Comparison of ENCODE assay signal across 31 cellular contexts in genomic region chr3:165827883-165828282, GRCh38. TPM values are rescaled to one million over a fixed set of nuclear protein-coding genes. Genes with fewer than 3 reads are reported as not detected.
"Had no signal": no experiment of that assay in that cellular context is flagged by ENCODE, and none has a peak within 500 bp of the region (broad histone marks: within the 10 kb centered on the region; RNA-seq: fewer than 3 reads in every experiment).

No MANE protein-coding gene starts in this region.

- ATAC-seq: activated naive CD8-positive, alpha-beta T cell treated with anti-CD3 and anti-CD28 coated beads, Interleukin-2, amount 50 U/mL, for 24 hours; activated T-cell treated with anti-CD3 and anti-CD28 coated beads, Interleukin-2, amount 50 U/mL, for 4 hours; activated T-helper 17 cell treated with anti-CD3 and anti-CD28 coated beads, Interleukin-2, amount 50 U/mL, for 72 hours; foreskin keratinocyte; heart left ventricle; natural killer cell; right cardiac atrium; stimulated activated naive CD8-positive, alpha-beta T cell treated with anti-CD3 and anti-CD28 coated beads, Interleukin-15, Interleukin-2, amounts not matched to agents 100 U/mL and 50 U/mL, for 24 hours had no signal

- H3K27ac ChIP-seq: breast epithelium, foreskin keratinocyte, heart left ventricle, left ventricle myocardium inferior, spleen, testis, transverse colon, VCaP had no signal

- H3K4me3 Mint-ChIP-seq: activated naive CD4-positive, alpha-beta T cell treated with anti-CD3 and anti-CD28 coated beads, Interleukin-2, amount 50 U/mL, for 24 hours; activated naive CD8-positive, alpha-beta T cell treated with anti-CD3 and anti-CD28 coated beads, Interleukin-2, amount 50 U/mL, for 24 hours; activated T-cell treated with anti-CD3 and anti-CD28 coated beads, Interleukin-2, amount 50 U/mL, for 4 hours; activated T-helper 17 cell treated with anti-CD3 and anti-CD28 coated beads, Interleukin-2, amount 50 U/mL, for 72 hours; central memory CD8-positive, alpha-beta T cell; dendritic cell treated with granulocyte-macrophage colony-stimulating factor and Interleukin-4, amounts not matched to agents 40 ng/mL and 50 ng/mL, for 4 days; natural killer cell had no signal

- H3K36me3 Mint-ChIP-seq: activated naive CD4-positive, alpha-beta T cell treated with anti-CD3 and anti-CD28 coated beads, Interleukin-2, amount 50 U/mL, for 24 hours; natural killer cell had no signal

- H3K27ac Mint-ChIP-seq: activated naive CD4-positive, alpha-beta T cell treated with anti-CD3 and anti-CD28 coated beads, Interleukin-2, amount 50 U/mL, for 24 hours; activated naive CD8-positive, alpha-beta T cell treated with anti-CD3 and anti-CD28 coated beads, Interleukin-2, amount 50 U/mL, for 24 hours; activated T-helper 17 cell treated with anti-CD3 and anti-CD28 coated beads, Interleukin-2, amount 50 U/mL, for 72 hours; dendritic cell treated with granulocyte-macrophage colony-stimulating factor and Interleukin-4, amounts not matched to agents 40 ng/mL and 50 ng/mL, for 4 days; natural killer cell had no signal

- H3K9me3 ChIP-seq: breast epithelium, testis, transverse colon had no signal

- H3K36me3 ChIP-seq: breast epithelium, esophagus muscularis mucosa, heart left ventricle, left ventricle myocardium inferior, spleen, transverse colon had no signal

- H3K9me3 Mint-ChIP-seq: activated naive CD4-positive, alpha-beta T cell treated with anti-CD3 and anti-CD28 coated beads, Interleukin-2, amount 50 U/mL, for 24 hours; dendritic cell treated with granulocyte-macrophage colony-stimulating factor and Interleukin-4, amounts not matched to agents 40 ng/mL and 50 ng/mL, for 4 days had no signal

- H3K27me3 Mint-ChIP-seq: activated naive CD4-positive, alpha-beta T cell treated with anti-CD3 and anti-CD28 coated beads, Interleukin-2, amount 50 U/mL, for 24 hours; activated naive CD8-positive, alpha-beta T cell treated with anti-CD3 and anti-CD28 coated beads, Interleukin-2, amount 50 U/mL, for 24 hours; activated T-helper 17 cell treated with anti-CD3 and anti-CD28 coated beads, Interleukin-2, amount 50 U/mL, for 72 hours; central memory CD8-positive, alpha-beta T cell; dendritic cell treated with granulocyte-macrophage colony-stimulating factor and Interleukin-4, amounts not matched to agents 40 ng/mL and 50 ng/mL, for 4 days had no signal

- H3K4me1 ChIP-seq: breast epithelium, foreskin keratinocyte, heart left ventricle, left ventricle myocardium inferior, spleen, testis, transverse colon had no signal

- H3K4me3 ChIP-seq: breast epithelium, esophagus muscularis mucosa, heart left ventricle, left ventricle myocardium inferior, lung, spleen, testis, transverse colon had no signal

- H3K4me1 Mint-ChIP-seq: activated naive CD4-positive, alpha-beta T cell treated with anti-CD3 and anti-CD28 coated beads, Interleukin-2, amount 50 U/mL, for 24 hours; activated naive CD8-positive, alpha-beta T cell treated with anti-CD3 and anti-CD28 coated beads, Interleukin-2, amount 50 U/mL, for 24 hours; activated T-helper 17 cell treated with anti-CD3 and anti-CD28 coated beads, Interleukin-2, amount 50 U/mL, for 72 hours; central memory CD8-positive, alpha-beta T cell; natural killer cell had no signal

- DNase-seq: activated CD4-positive, alpha-beta T cell treated with anti-CD3 and anti-CD28 coated beads for 48 hours; activated CD4-positive, alpha-beta T cell treated with anti-CD3 and anti-CD28 coated beads, Interleukin-2, amount 50 U/mL, for 48 hours; activated CD8-positive, alpha-beta memory T cell treated with anti-CD3 and anti-CD28 coated beads, Interleukin-2, amount 50 U/mL, for 4 hours; activated gamma-delta T cell treated with Interleukin-2 at 50 U/mL for 16 hours; activated naive CD8-positive, alpha-beta T cell treated with anti-CD3 and anti-CD28 coated beads, Interleukin-2, amount 50 U/mL, for 24 hours; activated T-cell treated with anti-CD3 and anti-CD28 coated beads, Interleukin-2, amount 50 U/mL, for 4 hours; amygdala; effector CD4-positive, alpha-beta T cell; foreskin keratinocyte; heart left ventricle; hypothalamus; left ventricle myocardium inferior; mesendoderm; natural killer cell; right cardiac atrium; spleen; stimulated activated CD4-positive, alpha-beta T cell treated with anti-CD3 and anti-CD28 coated beads, Interleukin-2, amount 100 ng/mL, for 48 hours; stimulated activated naive CD8-positive, alpha-beta T cell treated with anti-CD3 and anti-CD28 coated beads, Interleukin-15, Interleukin-2, amounts not matched to agents 100 U/mL and 50 U/mL, for 24 hours; testis; transverse colon had no signal

- H3K27me3 ChIP-seq: breast epithelium, esophagus muscularis mucosa, foreskin keratinocyte, heart left ventricle, spleen, testis, transverse colon had no signal

RNA-seq across cellular contexts. Expression of gene BCHE, which starts 9.3 kb away (rescaled TPM):
- total RNA-seq: activated CD8-positive, alpha-beta memory T cell treated with anti-CD3 and anti-CD28 coated beads for 36 hours; activated T-cell treated with anti-CD3 and anti-CD28 coated beads, Interleukin-2, amount 50 U/mL, for 4 hours; activated T-helper 17 cell treated with anti-CD3 and anti-CD28 coated beads, Interleukin-2, amount 50 U/mL, for 72 hours; mononuclear cell; natural killer cell; T-helper 1 cell treated with Interleukin-12 subunit alpha and Interleukin-12 subunit beta and Interleukin-4 antibody, amounts not matched to agents 30 ng/mL and 1 ng/mL, for 36 hours had no signal
